ENCODE assay signal across 22 cellular contexts in the genomic region with DNA sequence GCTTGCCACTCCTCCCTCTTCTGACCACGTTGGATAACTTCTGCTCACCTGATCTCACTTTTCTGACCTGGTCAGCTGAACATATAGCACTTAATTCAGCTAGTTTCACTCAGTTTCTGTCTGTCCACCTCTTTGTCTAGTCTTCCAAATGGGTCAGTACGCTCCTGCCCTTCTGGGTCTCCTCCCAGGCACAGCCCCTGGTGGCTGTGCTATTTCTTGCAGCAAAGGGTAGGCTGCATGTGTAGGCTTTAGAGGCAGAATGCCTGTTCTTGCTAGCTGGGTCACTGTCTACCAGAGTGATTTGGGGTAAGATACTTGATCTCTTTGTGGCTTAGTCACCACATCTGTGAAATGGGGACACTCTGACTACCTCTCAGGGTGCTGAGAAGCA. TPM values are rescaled to one million over a fixed set of nuclear protein-coding genes. Genes with fewer than 3 reads are reported as not detected.
DNase-seq lines count a peak whose midpoint lies in the region; FAIRE-seq and TF ChIP-seq lines count a peak whose summit lies in the region.
"Had no signal": no experiment of that assay in that cellular context is flagged by ENCODE, and none has a peak within 500 bp of the region (broad histone marks: within the 10 kb centered on the region; RNA-seq: fewer than 3 reads in every experiment).

No MANE protein-coding gene starts in this region.

- no peak for DNase-seq in AG04450 (ENCODE audit: low read depth, low spot score)
- no peak for DNase-seq in H9
- DNase-seq in H1 (ENCODE audit: low read depth in 1 of 2, low spot score in 2 of 2): no peak
- no peak for DNase-seq in nephron progenitor cell
- no peak for DNase-seq in GM13977 (ENCODE audit: low spot score)
- DNase-seq in colonic mucosa: no peak
- DNase-seq in esophagus muscularis mucosa (ENCODE audit: extremely low spot score): no peak
- no peak for DNase-seq in HEK293T (ENCODE audit: extremely low spot score)
- DNase-seq: activated naive CD4-positive, alpha-beta T cell treated with anti-CD3 and anti-CD28 coated beads for 36 hours; activated T-cell treated with anti-CD3 and anti-CD28 coated beads, Interleukin-2, amount 50 U/mL, for 48 hours; CD4-positive, alpha-beta T cell; DMS79; foreskin fibroblast; HCEC 1CT; immature natural killer cell; mucosa of descending colon; NCI-H1105 treated with DMSO at 0.1 percent for 48 hours; NCI-H510A treated with DMSO at 0.1 percent for 48 hours; right cardiac atrium; stimulated activated CD4-positive, alpha-beta T cell treated with anti-CD3 and anti-CD28 coated beads, Interleukin-15, amount 100 ng/mL, for 24 hours had no signal

- no peaks in the 10 kb centered on the region; a peak in 2 of 7 replicates for H3K36me3 Mint-ChIP-seq in H9 (ENCODE audit: insufficient read depth in 1 of 3, low read depth in 3 of 3)
- H3K36me3 Mint-ChIP-seq in nephron progenitor cell (ENCODE audit: low read depth): peaks cover 46% of the 10 kb centered on the region
- H3K36me3 Mint-ChIP-seq: immature natural killer cell had no signal

- H4K91ac ChIP-seq in H9 (ENCODE audit: insufficient read length, low read depth, low read length): no peak overlapping the region
- no peak overlapping the region for H4K91ac ChIP-seq in H1 (replicated peaks; ENCODE audit: insufficient read length, low read length)

- H3K27me3 Mint-ChIP-seq in H9 (ENCODE audit: low read depth) (peaks cover 47% of the 10 kb centered on the region), nephron progenitor cell (ENCODE audit: low read depth, poor library complexity) (peaks cover 5% of the 10 kb centered on the region)

- H3K14ac ChIP-seq in H9 (ENCODE audit: insufficient read depth, low read length) (no peak overlapping the region), H1 (ENCODE audit: insufficient read length) (no peak overlapping the region)

- H3K9ac ChIP-seq in H9 (ENCODE audit: extremely low read depth, insufficient read length, low read length): no peak overlapping the region
- H3K9ac ChIP-seq in H1 (replicated peaks in 1 of 4; ENCODE audit: extremely low read depth in 1 of 4, low read depth in 3 of 4, low read length in 3 of 4): no peak overlapping the region
- no peak overlapping the region for H3K9ac ChIP-seq in colonic mucosa (ENCODE audit: low read depth in 2 of 2, low read length in 2 of 2)

- H3K4me1 Mint-ChIP-seq in H9: peaks cover 45 to 49% of the 10 kb centered on the region in 2 experiments
- peaks cover 53% of the 10 kb centered on the region for H3K4me1 Mint-ChIP-seq in nephron progenitor cell

- H3K36me3 ChIP-seq in H1 (ENCODE audit: control insufficient read depth in 2 of 4, insufficient read depth in 4 of 4, low read length in 3 of 4) (no peaks in the 10 kb centered on the region), colonic mucosa (no peaks in the 10 kb centered on the region), esophagus muscularis mucosa (no peaks in the 10 kb centered on the region)

- H3K27ac Mint-ChIP-seq in H9: no peak overlapping the region
- H3K27ac Mint-ChIP-seq in nephron progenitor cell: peak overlapping the region; percentile 90
- H3K27ac Mint-ChIP-seq: activated naive CD4-positive, alpha-beta T cell treated with anti-CD3 and anti-CD28 coated beads for 36 hours; CD4-positive, alpha-beta T cell; immature natural killer cell had no signal

- H3K79me1 ChIP-seq in H9 (ENCODE audit: insufficient read depth, low read depth, low read length, poor library complexity, severe bottlenecking): no peaks in the 10 kb centered on the region
- no peaks in the 10 kb centered on the region for H3K79me1 ChIP-seq in H1 (ENCODE audit: low read depth, low read length)

- peaks cover 2 to 4% of the 10 kb centered on the region in 2 experiments; a peak in 2 of 5 replicates for H3K9me3 Mint-ChIP-seq in H9
- peaks cover 5% of the 10 kb centered on the region for H3K9me3 Mint-ChIP-seq in nephron progenitor cell
- H3K9me3 Mint-ChIP-seq: activated naive CD4-positive, alpha-beta T cell treated with anti-CD3 and anti-CD28 coated beads for 36 hours; CD4-positive, alpha-beta T cell had no signal

- TF ChIP-seq CTCF in AG04450 (IDR thresholded peaks at IDR 0.05; ENCODE audit: low read depth, low read length) (peak; percentile 9; the same call in 1 of the 2 replicates), H9 (conservative IDR thresholded peaks at IDR 0.05) (peak; percentile 50), H1 (IDR thresholded peaks at IDR 0.05; ENCODE audit: control extremely low read depth in 1 of 3, insufficient read depth in 1 of 3, low read depth in 1 of 3, low read length in 3 of 3) (peak; percentile 35 to 48 (median 45); a peak in 3 of 4 replicates), nephron progenitor cell (IDR thresholded peaks at IDR 0.05) (no peak), GM13977 (IDR thresholded peaks at IDR 0.05; ENCODE audit: extremely low read depth, insufficient read depth, missing control alignments) (no peak), colonic mucosa (IDR thresholded peaks at IDR 0.05) (no peak), esophagus muscularis mucosa (IDR thresholded peaks at IDR 0.05) (no peak)

- H3K4ac ChIP-seq in H9 (ENCODE audit: low read depth, low read length) (no peak overlapping the region), H1 (replicated peaks; ENCODE audit: insufficient read length, low read depth, low read length) (no peak overlapping the region)

- H3K9me3 ChIP-seq in AG04450 (ENCODE audit: control insufficient read depth, insufficient read depth, low read length): peaks cover 9% of the 10 kb centered on the region
- no peaks in the 10 kb centered on the region for H3K9me3 ChIP-seq in H9 (ENCODE audit: control insufficient read depth, low read depth, low read length)
- H3K9me3 ChIP-seq in H1 (ENCODE audit: insufficient read depth in 2 of 2, low read depth in 1 of 2, low read length in 1 of 2): no peaks in the 10 kb centered on the region
- H3K9me3 ChIP-seq in colonic mucosa: no peaks in the 10 kb centered on the region
- no peaks in the 10 kb centered on the region for H3K9me3 ChIP-seq in esophagus muscularis mucosa
- H3K9me3 ChIP-seq: mucosa of descending colon had no signal

- H2BK20ac ChIP-seq in H9 (ENCODE audit: low read depth, low read length, poor library complexity, severe bottlenecking) (no peak overlapping the region), H1 (ENCODE audit: low read length) (no peak overlapping the region)

- intact Hi-C loops in colonic mucosa (cut with DNase I): no loop called here
- intact Hi-C loops in esophagus muscularis mucosa (cut with DNase I): no loop called here

- H3K4me3 Mint-ChIP-seq in H9: peak overlapping the region in 1 of 2 experiments; percentile 33; a peak in 1 of 5 replicates
- H3K4me3 Mint-ChIP-seq in nephron progenitor cell: peak overlapping the region; percentile 89
- H3K4me3 Mint-ChIP-seq: activated naive CD4-positive, alpha-beta T cell treated with anti-CD3 and anti-CD28 coated beads for 36 hours; CD4-positive, alpha-beta T cell; immature natural killer cell had no signal

- H3K27me3 ChIP-seq in AG04450 (ENCODE audit: control insufficient read depth, insufficient read depth, low read length): no peaks in the 10 kb centered on the region
- peaks cover 3% of the 10 kb centered on the region; the same call in 1 of the 2 replicates for H3K27me3 ChIP-seq in H9 (ENCODE audit: insufficient read depth, low read length)
- peaks cover 0 to 24% (median 19%) of the 10 kb centered on the region in 4 experiments; a peak in 4 of 7 replicates for H3K27me3 ChIP-seq in H1 (replicated peaks in 1 of 4; ENCODE audit: control insufficient read depth in 3 of 4, extremely low read depth in 1 of 4, insufficient read depth in 3 of 4, low read length in 3 of 4)
- H3K27me3 ChIP-seq in colonic mucosa: peaks cover 7% of the 10 kb centered on the region
- H3K27me3 ChIP-seq in esophagus muscularis mucosa: no peaks in the 10 kb centered on the region

- H3K4me2 ChIP-seq in H9 (ENCODE audit: insufficient read depth, insufficient read length, low read length) (no peak overlapping the region), H1 (ENCODE audit: insufficient read depth in 1 of 2, low read depth in 2 of 2, low read length in 2 of 2) (no peak overlapping the region)

- FAIRE-seq in H1 (lab: Jason Lieb, UNC): no peak
- FAIRE-seq: endometrium had no signal

- no peak for TF ChIP-seq EP300 in H1 (IDR thresholded peaks at IDR 0.05; ENCODE audit: borderline replicate concordance in 1 of 2, low read depth in 2 of 2, low read length in 2 of 2)
- no peak for TF ChIP-seq EP300 in esophagus muscularis mucosa (IDR thresholded peaks at IDR 0.05)

- peak in 1 of 2 experiments; percentile 34; a peak in 1 of 4 replicates for TF ChIP-seq RAD21 in H1 (IDR thresholded peaks at IDR 0.05 in 1 of 2, conservative IDR thresholded peaks at IDR 0.05 in 1 of 2; ENCODE audit: low read depth in 2 of 2, low read length in 2 of 2)

- in situ Hi-C loops in GM13977 (cut with MboI; ENCODE audit: low pct_unique_long_range_greater_than_20kb, low sequenced_read_pairs, unreplicated experiment): no loop called here

- POLR2A ChIA-PET in AG04450 (lab: Yijun Ruan, JAX): no interaction called here
- POLR2A ChIA-PET in H1 (lab: Charles Lee; ENCODE audit: partially characterized antibody): interaction anchor here (0.9 to 1.2 kb wide), 2 partner anchors 82 to 87 kb away, joined by 3 read pairs; no protein-coding TSS in a partner anchor
- POLR2A ChIA-PET in HEK293T (lab: Yijun Ruan, JAX): no interaction called here

- H3K18ac ChIP-seq in H9 (ENCODE audit: insufficient read length, low read depth, low read length) (no peak overlapping the region), H1 (ENCODE audit: extremely low read depth, low read length) (no peak overlapping the region)

- H2AFZ ChIP-seq in H9 (ENCODE audit: low read length) (no peak overlapping the region), H1 (ENCODE audit: low read length) (no peak overlapping the region)

- H3K79me2 ChIP-seq in H9 (ENCODE audit: insufficient read depth, low read length) (no peaks in the 10 kb centered on the region), H1 (ENCODE audit: control insufficient read depth in 1 of 2, insufficient read depth in 2 of 2, low read length in 2 of 2) (no peaks in the 10 kb centered on the region)

- H3K56ac ChIP-seq in H9 (ENCODE audit: insufficient read length, low read depth, low read length): no peak overlapping the region
- no peak overlapping the region for H3K56ac ChIP-seq in H1 (replicated peaks; ENCODE audit: insufficient read length, low read depth, low read length)

- H4K20me1 ChIP-seq in H9 (ENCODE audit: control insufficient read depth, insufficient read depth, insufficient read length) (no peaks in the 10 kb centered on the region), H1 (replicated peaks in 1 of 2; ENCODE audit: control insufficient read depth in 1 of 2, insufficient read depth in 2 of 2, low read length in 2 of 2) (no peaks in the 10 kb centered on the region)

- no peak overlapping the region for H2BK5ac ChIP-seq in H9 (ENCODE audit: insufficient read length, low read length)
- H2BK5ac ChIP-seq in H1 (ENCODE audit: low read depth, low read length): no peak overlapping the region

- WGBS in H9 (ENCODE audit: extremely low coverage, insufficient read length, low lambda C conversion rate): no CpG with 5 or more reads among the region's 2 CpGs
- 79% methylated on average over 2 of the region's 2 CpGs; no CpG with 5 or more reads in 1 of the 2 experiments for WGBS in H1 (ENCODE audit: extremely low coverage in 1 of 2, insufficient coverage in 1 of 2, insufficient read length in 1 of 2, insufficient replicate concordance in 2 of 2, low coverage in 1 of 2, low lambda C conversion rate in 2 of 2, missing lambda C conversion rate in 1 of 2), 2 experiments
- 97% methylated on average over 2 of the region's 2 CpGs for WGBS in esophagus muscularis mucosa

- H3K23ac ChIP-seq in H9 (ENCODE audit: insufficient read length, low read depth, low read length) (no peak overlapping the region), H1 (ENCODE audit: insufficient read length) (no peak overlapping the region)

- H3K23me2 ChIP-seq in H9 (ENCODE audit: insufficient read length, low read depth, low read length, poor library complexity, severe bottlenecking) (peaks cover 13% of the 10 kb centered on the region), H1 (ENCODE audit: low read depth, low read length) (peaks cover 7% of the 10 kb centered on the region; the same call in 1 of the 2 replicates)

- CTCF ChIA-PET in AG04450 (lab: Charles Lee) (interaction anchor here (1.2 kb wide), 1 partner anchor 114 kb away, joined by 3 read pairs; no protein-coding TSS in a partner anchor), H1 (lab: Charles Lee; ENCODE audit: partially characterized antibody) (interaction anchor here (0.8 to 2.7 kb wide), 18 partner anchors 9 to 1913 kb away, joined by 3 to 13 read pairs (median 5); no protein-coding TSS in a partner anchor), HEK293T (lab: Yijun Ruan, JAX) (interaction anchor here (1.0 kb wide), 1 partner anchor 24 kb away, joined by 4 read pairs; no protein-coding TSS in a partner anchor)

- H2BK15ac ChIP-seq in H9 (ENCODE audit: low read depth, low read length) (no peak overlapping the region), H1 (ENCODE audit: low read length) (peak overlapping the region; percentile 97; the same call in 1 of the 2 replicates)

- TF ChIP-seq POLR2A in H1 (IDR thresholded peaks at IDR 0.05; ENCODE audit: control extremely low read depth in 1 of 2, low read depth in 2 of 2, low read length in 2 of 2) (no peak), esophagus muscularis mucosa (IDR thresholded peaks at IDR 0.05; ENCODE audit: low read depth) (no peak)

- H3K4me3 ChIP-seq in AG04450 (ENCODE audit: low read depth, low read length): no peak overlapping the region
- no peak overlapping the region for H3K4me3 ChIP-seq in H1 (ENCODE audit: extremely low read depth in 1 of 4, insufficient read depth in 2 of 4, low read depth in 3 of 4, low read length in 4 of 4)
- no peak overlapping the region for H3K4me3 ChIP-seq in colonic mucosa
- no peak overlapping the region for H3K4me3 ChIP-seq in esophagus muscularis mucosa
- H3K4me3 ChIP-seq: mucosa of descending colon had no signal

- H4K8ac ChIP-seq in H9 (replicated peaks; ENCODE audit: insufficient read length, low read depth, low read length) (no peak overlapping the region), H1 (ENCODE audit: extremely low read depth, insufficient read depth, low read length) (no peak overlapping the region)

- H3K4me1 ChIP-seq in H9 (ENCODE audit: insufficient read depth, low read length) (peaks cover 14% of the 10 kb centered on the region; the same call in 1 of the 2 replicates), H1 (replicated peaks in 1 of 4; ENCODE audit: control insufficient read depth in 3 of 4, insufficient read depth in 4 of 4, low read length in 3 of 4) (peaks cover 4 to 23% (median 13%) of the 10 kb centered on the region in 4 experiments; a peak in 6 of 7 replicates), colonic mucosa (no peaks in the 10 kb centered on the region), esophagus muscularis mucosa (peaks cover 8 to 42% (median 38%) of the 10 kb centered on the region in 4 donors)

- no peak overlapping the region for H2AK5ac ChIP-seq in H9 (ENCODE audit: insufficient read length, low read length)
- 0 out of 2 replicates have a peak overlapping the region, but pooled peaks have one; percentile 54 for H2AK5ac ChIP-seq in H1 (ENCODE audit: low read depth, low read length)

- H3K27ac ChIP-seq in AG04450 (ENCODE audit: low read depth, low read length) (no peak overlapping the region), H9 (ENCODE audit: insufficient read length, low read depth, low read length) (no peak overlapping the region), H1 (ENCODE audit: low read depth, low read length) (no peak overlapping the region), colonic mucosa (no peak overlapping the region), esophagus muscularis mucosa (replicated peaks in 1 of 4) (no peak overlapping the region)

- H2BK12ac ChIP-seq in H9 (ENCODE audit: insufficient read length, low read depth, low read length) (no peak overlapping the region), H1 (ENCODE audit: low read depth, low read length) (peak overlapping the region; percentile 40; the same call in 1 of the 2 replicates)

- H4K5ac ChIP-seq in H9 (ENCODE audit: insufficient read length, low read depth, low read length) (no peak overlapping the region), H1 (ENCODE audit: insufficient read length, low read depth, low read length) (no peak overlapping the region)

- H3T11ph ChIP-seq in H9 (ENCODE audit: low read length): no peak overlapping the region

- H2BK120ac ChIP-seq in H9 (ENCODE audit: low read depth, low read length, poor library complexity, severe bottlenecking): no peak overlapping the region
- H2BK120ac ChIP-seq in H1 (replicated peaks; ENCODE audit: low read depth, low read length): no peak overlapping the region

RNA-seq across cellular contexts. Expression of gene RBP1, which starts 2.4 kb away (rescaled TPM):
- polyA plus RNA-seq in AG04450 (2011; rRNA removed) (132 and 136 TPM in 2 replicates), H1 (2011; rRNA removed) (54.5 and 79.4 TPM in 2 replicates)
- 62.5 and 74.2 TPM in 2 replicates for polyA minus RNA-seq in AG04450 (2011; rRNA and poly(A)+ RNA removed)
- total RNA-seq in H9 (2021) (39.1 and 42.6 TPM in 2 replicates), colonic mucosa (1 to 10 TPM; 3.8 to 5.5 TPM), esophagus muscularis mucosa (10 to 100 TPM; 12.8 to 16.1 (median 15.7) TPM)
- 47.8 and 56.6 TPM in 2 replicates for total RNA-seq in H1 (2021; fragmentation: NEBNext Ultra II Directional; extraction: Animal tissue kit (Norgen Biotek cat#: 25700))
- polyA plus RNA-seq in H1 (2011; cell fraction: cytosol; rRNA removed): 84.5 TPM
- polyA plus RNA-seq in H1 (2011; cell fraction: nucleus; rRNA removed): 34.5 TPM
- polyA plus RNA-seq in H1 (2012, experiment 1 of 2): 57.6 to 87.8 TPM (median 79.2 TPM) in 4 replicates
- polyA plus RNA-seq in H1 (2012, experiment 2 of 2): 41.5 TPM
- polyA plus RNA-seq in H1 (2013, experiment 1 of 2): 44.4 TPM
- 47.2 TPM for polyA plus RNA-seq in H1 (2013, experiment 2 of 2)
- 24.6 and 35.3 TPM in 2 replicates for polyA minus RNA-seq in H1 (2011; rRNA and poly(A)+ RNA removed)
- polyA minus RNA-seq in H1 (2011; cell fraction: cytosol; rRNA and poly(A)+ RNA removed): 8.4 TPM
- 14.8 TPM for polyA minus RNA-seq in H1 (2011; cell fraction: nucleus; rRNA and poly(A)+ RNA removed)
- total RNA-seq: activated CD8-positive, alpha-beta memory T cell treated with anti-CD3 and anti-CD28 coated beads for 36 hours; activated naive CD4-positive, alpha-beta T cell treated with anti-CD3 and anti-CD28 coated beads for 36 hours; CD4-positive, alpha-beta T cell had no signal
- polyA plus RNA-seq: immature natural killer cell had no signal

Comparison
In these comparisons a context has a peak if more than half of its experiments do, and no peak if none do; other contexts are left out.
1. CTCF ChIP-seq: peak in AG04450 (single experiment), H9 (single experiment) and H1 (3 of 3); none in nephron progenitor cell (single experiment), GM13977 (single experiment), colonic mucosa (single experiment) and esophagus muscularis mucosa (0 of 3).